In the genomic region with DNA sequence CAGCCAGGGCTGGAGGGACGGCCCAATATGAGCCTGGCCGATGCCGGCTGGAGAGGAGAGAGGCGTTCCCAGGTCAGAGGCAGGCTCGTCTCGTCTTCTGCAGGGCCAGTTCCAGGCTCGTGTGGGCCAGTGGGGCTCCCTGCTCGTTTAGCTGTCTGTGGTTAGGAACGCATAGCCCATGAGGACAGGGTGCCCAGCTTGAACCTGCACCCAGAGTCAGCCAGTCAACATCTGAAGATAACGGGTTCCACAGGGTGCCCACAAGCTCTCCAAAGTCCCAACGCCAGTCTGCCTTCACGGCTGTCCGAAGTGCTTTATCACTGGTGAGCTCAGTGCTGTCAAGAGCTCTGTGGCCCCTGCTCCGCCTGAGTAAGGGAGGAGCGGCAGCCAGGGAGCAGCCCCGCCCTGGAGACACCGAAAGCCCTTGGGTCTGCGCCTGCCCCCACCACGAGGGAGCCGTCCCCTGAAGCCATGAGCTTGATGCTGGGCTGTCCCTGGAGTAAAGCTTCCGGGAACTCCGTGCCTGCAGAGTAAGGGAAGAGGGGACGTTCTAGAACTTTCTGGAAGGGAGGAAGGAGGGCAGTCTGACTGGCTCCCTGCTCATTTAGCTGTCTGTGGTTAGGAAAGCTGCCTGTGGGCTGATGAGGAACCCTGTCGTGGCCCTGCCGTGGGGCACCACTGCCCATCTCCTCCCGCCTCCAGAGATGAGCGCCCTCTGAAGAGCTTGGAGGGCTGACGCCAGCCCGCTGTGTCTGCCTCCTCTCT, we compare ENCODE assay signal across 1 cellular context.
TF ChIP-seq lines count a peak whose summit lies in the region.

No MANE protein-coding gene starts in this region.

TF ChIP-seq in HepG2, 621 proteins besides CTCF, POLR2A, EP300 and RAD21 (continued from another document):
- TF ChIP-seq, protein P1, sequence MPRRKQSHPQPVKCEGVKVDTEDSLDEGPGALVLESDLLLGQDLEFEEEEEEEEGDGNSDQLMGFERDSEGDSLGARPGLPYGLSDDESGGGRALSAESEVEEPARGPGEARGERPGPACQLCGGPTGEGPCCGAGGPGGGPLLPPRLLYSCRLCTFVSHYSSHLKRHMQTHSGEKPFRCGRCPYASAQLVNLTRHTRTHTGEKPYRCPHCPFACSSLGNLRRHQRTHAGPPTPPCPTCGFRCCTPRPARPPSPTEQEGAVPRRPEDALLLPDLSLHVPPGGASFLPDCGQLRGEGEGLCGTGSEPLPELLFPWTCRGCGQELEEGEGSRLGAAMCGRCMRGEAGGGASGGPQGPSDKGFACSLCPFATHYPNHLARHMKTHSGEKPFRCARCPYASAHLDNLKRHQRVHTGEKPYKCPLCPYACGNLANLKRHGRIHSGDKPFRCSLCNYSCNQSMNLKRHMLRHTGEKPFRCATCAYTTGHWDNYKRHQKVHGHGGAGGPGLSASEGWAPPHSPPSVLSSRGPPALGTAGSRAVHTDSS (CRISPR knock-in tag; conservative IDR thresholded peaks at IDR 0.05) = no peak
- no peak for TF ChIP-seq NFYC (CRISPR knock-in tag; IDR thresholded peaks at IDR 0.05)
- no peak for TF ChIP-seq TEAD3 (CRISPR knock-in tag; optimal IDR thresholded peaks at IDR 0.05; ENCODE audit: borderline replicate concordance)
- peak; percentile 45; the same call in 1 of the 2 replicates for TF ChIP-seq ZNF605 (CRISPR knock-in tag; IDR thresholded peaks at IDR 0.05)
- TF ChIP-seq, protein P2, sequence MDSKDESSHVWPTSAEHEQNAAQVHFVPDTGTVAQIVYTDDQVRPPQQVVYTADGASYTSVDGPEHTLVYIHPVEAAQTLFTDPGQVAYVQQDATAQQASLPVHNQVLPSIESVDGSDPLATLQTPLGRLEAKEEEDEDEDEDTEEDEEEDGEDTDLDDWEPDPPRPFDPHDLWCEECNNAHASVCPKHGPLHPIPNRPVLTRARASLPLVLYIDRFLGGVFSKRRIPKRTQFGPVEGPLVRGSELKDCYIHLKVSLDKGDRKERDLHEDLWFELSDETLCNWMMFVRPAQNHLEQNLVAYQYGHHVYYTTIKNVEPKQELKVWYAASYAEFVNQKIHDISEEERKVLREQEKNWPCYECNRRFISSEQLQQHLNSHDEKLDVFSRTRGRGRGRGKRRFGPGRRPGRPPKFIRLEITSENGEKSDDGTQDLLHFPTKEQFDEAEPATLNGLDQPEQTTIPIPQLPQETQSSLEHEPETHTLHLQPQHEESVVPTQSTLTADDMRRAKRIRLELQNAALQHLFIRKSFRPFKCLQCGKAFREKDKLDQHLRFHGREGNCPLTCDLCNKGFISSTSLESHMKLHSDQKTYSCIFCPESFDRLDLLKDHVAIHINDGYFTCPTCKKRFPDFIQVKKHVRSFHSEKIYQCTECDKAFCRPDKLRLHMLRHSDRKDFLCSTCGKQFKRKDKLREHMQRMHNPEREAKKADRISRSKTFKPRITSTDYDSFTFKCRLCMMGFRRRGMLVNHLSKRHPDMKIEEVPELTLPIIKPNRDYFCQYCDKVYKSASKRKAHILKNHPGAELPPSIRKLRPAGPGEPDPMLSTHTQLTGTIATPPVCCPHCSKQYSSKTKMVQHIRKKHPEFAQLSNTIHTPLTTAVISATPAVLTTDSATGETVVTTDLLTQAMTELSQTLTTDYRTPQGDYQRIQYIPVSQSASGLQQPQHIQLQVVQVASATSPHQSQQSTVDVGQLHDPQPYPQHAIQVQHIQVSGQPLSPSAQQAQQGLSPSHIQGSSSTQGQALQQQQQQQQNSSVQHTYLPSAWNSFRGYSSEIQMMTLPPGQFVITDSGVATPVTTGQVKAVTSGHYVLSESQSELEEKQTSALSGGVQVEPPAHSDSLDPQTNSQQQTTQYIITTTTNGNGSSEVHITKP (CRISPR knock-in tag; IDR thresholded peaks at IDR 0.05; ENCODE audit: low read depth) = no peak
- TF ChIP-seq GATAD1 (CRISPR knock-in tag; IDR thresholded peaks at IDR 0.05) = no peak
- no peak for TF ChIP-seq ZNF329 (CRISPR knock-in tag; IDR thresholded peaks at IDR 0.05; ENCODE audit: low read depth)
- no peak for TF ChIP-seq KLF11 (CRISPR knock-in tag; IDR thresholded peaks at IDR 0.05)
- TF ChIP-seq SMAD3 (CRISPR knock-in tag; IDR thresholded peaks at IDR 0.05) = no peak
- TF ChIP-seq ZFP90 (CRISPR knock-in tag; IDR thresholded peaks at IDR 0.05; ENCODE audit: borderline replicate concordance) = no peak
- TF ChIP-seq ZNF768 (CRISPR knock-in tag; IDR thresholded peaks at IDR 0.05) = peak; percentile 9; the same call in 1 of the 2 replicates
- no peak for TF ChIP-seq ZFP1 (CRISPR knock-in tag; IDR thresholded peaks at IDR 0.05)
- TF ChIP-seq NFIB (CRISPR knock-in tag; IDR thresholded peaks at IDR 0.05; ENCODE audit: borderline replicate concordance) = no peak
TF ChIP-seq in HepG2: peak in this region for 24.
